10 cellular contexts compared by ENCODE assay signal in the genomic region with DNA sequence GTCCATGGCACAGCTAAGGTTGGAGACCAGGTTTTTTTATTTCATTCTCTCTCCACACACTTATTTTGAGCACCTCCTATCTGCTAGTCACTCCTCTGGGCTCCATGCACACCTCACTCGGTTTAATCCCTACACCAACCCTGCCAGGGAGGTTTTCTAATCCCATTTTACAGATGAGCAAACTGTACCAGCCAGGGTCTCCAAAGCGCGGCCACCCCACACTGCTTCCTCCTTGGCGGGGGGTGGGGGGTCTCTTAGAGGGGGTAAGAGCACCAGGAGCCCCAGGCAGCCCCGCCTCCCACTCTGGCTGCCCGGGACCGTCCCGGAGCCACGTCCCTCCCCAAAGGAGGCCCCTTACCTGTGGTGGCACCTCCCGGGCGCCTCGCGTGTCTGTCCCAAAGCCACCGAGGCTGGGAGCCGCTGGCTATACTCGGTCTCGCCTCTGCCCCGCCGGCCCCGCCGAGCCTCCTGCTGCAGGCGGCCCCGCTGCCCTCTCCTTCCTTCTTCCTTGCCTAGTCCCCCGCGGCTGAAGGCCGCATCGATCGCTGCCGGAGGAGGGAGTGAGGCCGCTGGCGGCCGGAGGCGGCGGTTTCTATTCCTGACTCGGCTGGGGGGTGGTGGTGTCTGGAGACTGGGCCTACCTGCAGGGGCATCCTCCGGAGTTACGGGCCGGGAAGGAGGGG. TPM values are rescaled to one million over a fixed set of nuclear protein-coding genes. Genes with fewer than 3 reads are reported as not detected.
DNase-seq lines count a peak whose midpoint lies in the region; ATAC-seq and TF ChIP-seq lines count a peak whose summit lies in the region.
"Had no signal": no experiment of that assay in that cellular context is flagged by ENCODE, and none has a peak within 500 bp of the region (broad histone marks: within the 10 kb centered on the region; RNA-seq: fewer than 3 reads in every experiment).

A gene with protein sequence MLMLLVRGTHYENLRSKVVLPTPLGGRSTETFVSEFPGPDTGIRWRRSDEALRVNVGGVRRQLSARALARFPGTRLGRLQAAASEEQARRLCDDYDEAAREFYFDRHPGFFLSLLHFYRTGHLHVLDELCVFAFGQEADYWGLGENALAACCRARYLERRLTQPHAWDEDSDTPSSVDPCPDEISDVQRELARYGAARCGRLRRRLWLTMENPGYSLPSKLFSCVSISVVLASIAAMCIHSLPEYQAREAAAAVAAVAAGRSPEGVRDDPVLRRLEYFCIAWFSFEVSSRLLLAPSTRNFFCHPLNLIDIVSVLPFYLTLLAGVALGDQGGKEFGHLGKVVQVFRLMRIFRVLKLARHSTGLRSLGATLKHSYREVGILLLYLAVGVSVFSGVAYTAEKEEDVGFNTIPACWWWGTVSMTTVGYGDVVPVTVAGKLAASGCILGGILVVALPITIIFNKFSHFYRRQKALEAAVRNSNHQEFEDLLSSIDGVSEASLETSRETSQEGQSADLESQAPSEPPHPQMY (minus strand): TSS at position 565 of the 683 bp plus-strand sequence. CDS start 1,891 bp downstream, outside the sequence.

- H3K27me3 ChIP-seq in cardiac muscle cell (peaks cover 56% of the 10 kb centered on the region), body of pancreas (peaks cover 0 to 19% of the 10 kb centered on the region in 2 donors)

- TF ChIP-seq POLR2A in body of pancreas (IDR thresholded peaks at IDR 0.05), result no peak

- H3K27ac Mint-ChIP-seq in type B pancreatic cell, result peak within 1 kb of the TSS; percentile 11

- H3K36me3 Mint-ChIP-seq in type B pancreatic cell, result no peaks in the 10 kb centered on the region

- no peak for ATAC-seq in Right ventricle myocardium superior (ENCODE audit: poor library complexity)
- peak; percentile 49 for ATAC-seq in body of pancreas
- peak; percentile 56 for ATAC-seq in left lobe of liver
- ATAC-seq in HG02610 (IDR thresholded peaks at IDR 0.05; ENCODE audit: unreplicated experiment), result no peak
- no peak for ATAC-seq in GM18858 (IDR thresholded peaks at IDR 0.05; ENCODE audit: unreplicated experiment)

- H3K4me3 Mint-ChIP-seq in type B pancreatic cell, result peak within 1 kb of the TSS; percentile 82

- H3K9me3 ChIP-seq in cardiac muscle cell (ENCODE audit: low read depth) (no peaks in the 10 kb centered on the region), body of pancreas (no peaks in the 10 kb centered on the region)
- H3K9me3 ChIP-seq: spleen had no signal

- H3K9me3 Mint-ChIP-seq in type B pancreatic cell, result no peaks in the 10 kb centered on the region

- DNase-seq in cardiac muscle cell (ENCODE audit: low read depth in 1 of 2, low spot score in 1 of 2) (peak; percentile 33 to 49), Right ventricle myocardium superior (no peak), body of pancreas (peak; percentile 28 to 50 (median 37)), left lobe of liver (ENCODE audit: low spot score) (no peak), type B pancreatic cell (ENCODE audit: extremely low spot score, unreplicated experiment) (no peak), SIG-M5 treated with dmso at 0.1 percent for 504 hours (lab: John Stamatoyannopoulos, UW; ENCODE audit: unreplicated experiment) (no peak)
- DNase-seq: C1 segment of cervical spinal cord, spleen had no signal

- TF ChIP-seq CTCF in cardiac muscle cell (IDR thresholded peaks at IDR 0.05; ENCODE audit: low read depth, low read length) (peak; percentile 6), body of pancreas (IDR thresholded peaks at IDR 0.05) (peak in 1 of 7 experiments; percentile 16), type B pancreatic cell (conservative IDR thresholded peaks at IDR 0.05) (peak; percentile 35)

- H3K4me1 Mint-ChIP-seq in type B pancreatic cell (ENCODE audit: unreplicated experiment), result no peaks in the 10 kb centered on the region

- H3K27me3 Mint-ChIP-seq in type B pancreatic cell, result peaks cover 61% of the 10 kb centered on the region

- H3K4me3 ChIP-seq in cardiac muscle cell (no peak within 1 kb of the TSS), body of pancreas (no peak within 1 kb of the TSS)

- intact Hi-C loops in Right ventricle myocardium superior (cut with DNase I) (no loop called here), body of pancreas (cut with DNase I) (no loop called here)

- H3K36me3 ChIP-seq in cardiac muscle cell (no peaks in the 10 kb centered on the region), body of pancreas (replicated peaks in 1 of 2; ENCODE audit: insufficient read depth in 1 of 2, low read depth in 2 of 2) (no peaks in the 10 kb centered on the region)
- H3K36me3 ChIP-seq: spleen had no signal

- H3K4me1 ChIP-seq in cardiac muscle cell (ENCODE audit: low read depth) (no peaks in the 10 kb centered on the region), body of pancreas (peaks cover 19% of the 10 kb centered on the region)

- H3K27ac ChIP-seq in cardiac muscle cell (no peak within 1 kb of the TSS), body of pancreas (no peak within 1 kb of the TSS)
- H3K27ac ChIP-seq: spleen had no signal

- WGBS in body of pancreas, 2 donors, result 2 to 6% methylated on average over 22 to 28 of the region's 38 CpGs

RNA-seq across cellular contexts. Expression of the gene that starts here (rescaled TPM):
- total RNA-seq in cardiac muscle cell (not detected in 2 replicates), Right ventricle myocardium superior (not detected), body of pancreas (not detected), left lobe of liver (not detected), type B pancreatic cell (ENCODE audit: low replicate concordance) (2.2 and 3.5 TPM in 2 replicates)
- 0.19 TPM in 1 of 2 replicates, not detected in the other for polyA plus RNA-seq in cardiac muscle cell
- total RNA-seq: spleen had no signal

Comparison
In these comparisons a context has a peak if more than half of its experiments do, and no peak if none do; other contexts are left out.
1. Peak in DNase-seq in cardiac muscle cell; RNA of the gene not detected or under 1 TPM.
2. Peak in DNase-seq and ATAC-seq in body of pancreas; RNA of the gene not detected or under 1 TPM.
3. Peak in ATAC-seq in left lobe of liver; RNA of the gene not detected or under 1 TPM.